ENCODE assay signal across 8 cellular contexts in the genomic region with DNA sequence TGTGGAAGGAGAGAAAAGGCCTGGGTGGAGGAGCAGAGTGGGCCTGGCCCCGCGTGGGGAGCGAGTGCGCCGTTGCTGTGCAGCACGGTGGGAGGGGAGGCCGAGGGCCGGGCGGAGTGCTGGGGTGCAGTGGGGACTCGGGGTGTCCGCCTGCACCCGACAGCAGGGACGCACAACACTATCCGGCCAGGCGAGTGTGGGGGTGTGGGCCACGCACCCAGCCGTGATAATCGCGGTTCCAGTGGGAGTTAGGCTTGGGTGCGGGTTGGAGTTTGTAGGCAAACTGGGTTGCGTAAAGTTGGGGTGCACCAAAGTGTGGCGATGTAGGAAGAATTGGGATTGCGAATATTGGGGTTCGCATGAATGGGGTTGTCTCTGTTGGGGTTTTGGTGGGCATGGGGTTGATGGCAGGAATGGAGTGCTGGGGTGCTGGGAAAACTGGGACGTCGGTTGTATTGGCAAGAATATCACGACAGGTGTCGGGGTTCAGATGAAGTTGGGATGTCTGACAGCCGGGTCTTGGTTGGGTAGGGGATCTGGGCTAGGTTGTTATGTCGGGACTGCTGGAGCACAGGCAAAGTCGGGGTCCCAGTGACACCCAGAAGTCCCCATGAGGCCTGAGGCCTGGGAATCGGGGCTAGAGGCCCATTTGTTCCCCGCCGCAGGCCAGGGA. TPM values are rescaled to one million over a fixed set of nuclear protein-coding genes. Genes with fewer than 3 reads are reported as not detected.
DNase-seq lines count a peak whose midpoint lies in the region; ATAC-seq and TF ChIP-seq lines count a peak whose summit lies in the region.

No MANE protein-coding gene starts in this region.

- H3K27ac Mint-ChIP-seq in H9: peak overlapping the region in 2 of 3 experiments; percentile 59 to 91; a peak in 5 of 7 replicates
- peak overlapping the region; percentile 85 for H3K27ac Mint-ChIP-seq in activated B cell treated with CpG ODN at 0.5 μM for 24 hours

- peaks cover 13% of the 10 kb centered on the region for H3K27me3 Mint-ChIP-seq in H9 (ENCODE audit: low read depth)
- H3K27me3 Mint-ChIP-seq in activated B cell treated with CpG ODN at 0.5 μM for 24 hours: no peaks in the 10 kb centered on the region

- H3K27me3 ChIP-seq in H9 (ENCODE audit: insufficient read depth, low read length) (no peaks in the 10 kb centered on the region), hepatocyte (no peaks in the 10 kb centered on the region), skeletal muscle satellite cell (ENCODE audit: control insufficient read depth, insufficient read depth, low read length) (no peaks in the 10 kb centered on the region)

- H3K4me1 ChIP-seq in H9 (ENCODE audit: insufficient read depth, low read length): peaks cover 4% of the 10 kb centered on the region; the same call in 1 of the 2 replicates
- H3K4me1 ChIP-seq in hepatocyte (ENCODE audit: insufficient read depth): peaks cover 53% of the 10 kb centered on the region
- peaks cover 77% of the 10 kb centered on the region for H3K4me1 ChIP-seq in skeletal muscle satellite cell (ENCODE audit: control insufficient read depth, insufficient read depth, low read length)

- H3K36me3 ChIP-seq in hepatocyte (replicated peaks; ENCODE audit: insufficient read depth, low read depth) (no peaks in the 10 kb centered on the region), skeletal muscle satellite cell (ENCODE audit: insufficient read depth, low read length) (peaks cover 29% of the 10 kb centered on the region)

- 100% methylated on average over 4 of the region's 34 CpGs for WGBS in H9 (ENCODE audit: extremely low coverage, insufficient read length, low lambda C conversion rate)
- WGBS in hepatocyte (ENCODE audit: low lambda C conversion rate, missing lambda C conversion rate): 64% methylated on average over 25 of the region's 34 CpGs

- H2BK12ac ChIP-seq in H9 (ENCODE audit: insufficient read length, low read depth, low read length): no peak overlapping the region

- H3K27ac ChIP-seq in H9 (ENCODE audit: insufficient read length, low read depth, low read length): no peak overlapping the region
- peak overlapping the region; percentile 69 for H3K27ac ChIP-seq in hepatocyte

- H3K56ac ChIP-seq in H9 (ENCODE audit: insufficient read length, low read depth, low read length): no peak overlapping the region

- no peak overlapping the region for H3K9ac ChIP-seq in H9 (ENCODE audit: extremely low read depth, insufficient read length, low read length)
- peak overlapping the region; percentile 43 for H3K9ac ChIP-seq in skeletal muscle satellite cell (ENCODE audit: low read depth, low read length)

- no peak overlapping the region for H2BK120ac ChIP-seq in H9 (ENCODE audit: low read depth, low read length, poor library complexity, severe bottlenecking)

- H3K14ac ChIP-seq in H9 (ENCODE audit: insufficient read depth, low read length): no peak overlapping the region

- H2BK15ac ChIP-seq in H9 (ENCODE audit: low read depth, low read length): no peak overlapping the region

- H2BK5ac ChIP-seq in H9 (ENCODE audit: insufficient read length, low read length): no peak overlapping the region

- H4K20me1 ChIP-seq in H9 (ENCODE audit: control insufficient read depth, insufficient read depth, insufficient read length): no peaks in the 10 kb centered on the region
- peaks cover 37% of the 10 kb centered on the region for H4K20me1 ChIP-seq in hepatocyte (ENCODE audit: insufficient read depth, poor library complexity, severe bottlenecking)

- H3K9me3 ChIP-seq in H9 (ENCODE audit: control insufficient read depth, low read depth, low read length) (no peaks in the 10 kb centered on the region), hepatocyte (ENCODE audit: low read depth) (no peaks in the 10 kb centered on the region), skeletal muscle satellite cell (replicated peaks; ENCODE audit: low read length) (no peaks in the 10 kb centered on the region)

- H4K5ac ChIP-seq in H9 (ENCODE audit: insufficient read length, low read depth, low read length): no peak overlapping the region

- no peak overlapping the region for H2AK5ac ChIP-seq in H9 (ENCODE audit: insufficient read length, low read length)

- ATAC-seq in activated B cell treated with CpG ODN at 0.5 μM for 24 hours (ENCODE audit: low read depth) (no peak), HG03457 (IDR thresholded peaks at IDR 0.05; ENCODE audit: unreplicated experiment) (no peak)

- in situ Hi-C loops in KBM-7 (cut with MboI; ENCODE audit: low pct_unique_long_range_greater_than_20kb, low sequenced_read_pairs): no loop called here

- no peaks in the 10 kb centered on the region for H3K9me2 ChIP-seq in hepatocyte (replicated peaks; ENCODE audit: insufficient read depth)

- H3K4me2 ChIP-seq in H9 (ENCODE audit: insufficient read depth, insufficient read length, low read length): no peak overlapping the region
- peak overlapping the region; percentile 66 for H3K4me2 ChIP-seq in hepatocyte
- peak overlapping the region; percentile 71 for H3K4me2 ChIP-seq in skeletal muscle satellite cell (ENCODE audit: low read length)

- POLR2A ChIA-PET in activated B cell treated with CpG ODN at 0.5 μM for 24 hours (lab: Charles Lee): interaction anchor here (0.6 to 11.5 kb wide), 83 partner anchors 9 to 1682 kb away, joined by 3 to 824 read pairs (median 5); partner anchors contain the start of genes ABCA7, ARHGAP45, ATP5F1D and C19orf25

- TF ChIP-seq CTCF in H9 (conservative IDR thresholded peaks at IDR 0.05): no peak
- no peak for TF ChIP-seq CTCF in activated B cell treated with CpG ODN at 0.5 μM for 24 hours (IDR thresholded peaks at IDR 0.05)
- no peak for TF ChIP-seq CTCF in hepatocyte (IDR thresholded peaks at IDR 0.05; ENCODE audit: poor library complexity)

- H3K79me2 ChIP-seq in H9 (ENCODE audit: insufficient read depth, low read length): peaks cover 4% of the 10 kb centered on the region; the same call in 1 of the 2 replicates
- H3K79me2 ChIP-seq in hepatocyte: peaks cover 58% of the 10 kb centered on the region

- no peaks in the 10 kb centered on the region for H3K9me3 Mint-ChIP-seq in H9
- H3K9me3 Mint-ChIP-seq in activated B cell treated with CpG ODN at 0.5 μM for 24 hours: no peaks in the 10 kb centered on the region

- no peak overlapping the region for H2AFZ ChIP-seq in H9 (ENCODE audit: low read length)
- no peak overlapping the region for H2AFZ ChIP-seq in hepatocyte

- H3T11ph ChIP-seq in H9 (ENCODE audit: low read length): no peak overlapping the region

- H3K4me1 Mint-ChIP-seq in H9: peaks cover 56 to 60% of the 10 kb centered on the region in 2 experiments
- peaks cover 79% of the 10 kb centered on the region for H3K4me1 Mint-ChIP-seq in activated B cell treated with CpG ODN at 0.5 μM for 24 hours

- no peak overlapping the region for H3K23ac ChIP-seq in H9 (ENCODE audit: insufficient read length, low read depth, low read length)

- H3K36me3 Mint-ChIP-seq in H9 (ENCODE audit: insufficient read depth in 1 of 3, low read depth in 3 of 3) (peaks cover 29 to 47% (median 36%) of the 10 kb centered on the region in 3 experiments), activated B cell treated with CpG ODN at 0.5 μM for 24 hours (ENCODE audit: low read depth) (peaks cover 36% of the 10 kb centered on the region)

- no peak overlapping the region for H4K8ac ChIP-seq in H9 (replicated peaks; ENCODE audit: insufficient read length, low read depth, low read length)

- no peak overlapping the region for H3K4ac ChIP-seq in H9 (ENCODE audit: low read depth, low read length)

- H3K23me2 ChIP-seq in H9 (ENCODE audit: insufficient read length, low read depth, low read length, poor library complexity, severe bottlenecking): peaks cover 17% of the 10 kb centered on the region

- H3K4me3 ChIP-seq in hepatocyte (no peak overlapping the region), skeletal muscle satellite cell (ENCODE audit: low read length) (no peak overlapping the region)

- H4K91ac ChIP-seq in H9 (ENCODE audit: insufficient read length, low read depth, low read length): no peak overlapping the region

- no peak overlapping the region for H2BK20ac ChIP-seq in H9 (ENCODE audit: low read depth, low read length, poor library complexity, severe bottlenecking)

- H3K4me3 Mint-ChIP-seq in H9 (peak overlapping the region; percentile 62 to 74), activated B cell treated with CpG ODN at 0.5 μM for 24 hours (peak overlapping the region; percentile 80)

- intact Hi-C loops in activated B cell treated with CpG ODN at 0.5 μM for 24 hours (cut with micrococcal nuclease): loop anchor here (1.0 to 2.0 kb wide), 3 partner anchors 7 to 472 kb away; partner anchors contain the start of genes DAZAP1 and PTBP1

- CTCF ChIA-PET in activated B cell treated with CpG ODN at 0.5 μM for 24 hours (lab: Charles Lee): interaction anchor here (2.5 to 9.8 kb wide), 2 partner anchors 22 to 26 kb away, joined by 10 to 540 read pairs; partner anchors contain the start of gene ATP5F1D

- DNase-seq in H9: no peak
- no peak for DNase-seq in activated B cell treated with CpG ODN at 0.5 μM for 24 hours
- DNase-seq in hepatocyte (ENCODE audit: low spot score): no peak
- DNase-seq in HPDE6-E6E7 (ENCODE audit: extremely low spot score): no peak
- no peak for DNase-seq in NCI-H1694 (lab: John Stamatoyannopoulos, UW)
- DNase-seq in KBM-7: no peak

- H3K18ac ChIP-seq in H9 (ENCODE audit: insufficient read length, low read depth, low read length): no peak overlapping the region

- peaks cover 9% of the 10 kb centered on the region for H3K79me1 ChIP-seq in H9 (ENCODE audit: insufficient read depth, low read depth, low read length, poor library complexity, severe bottlenecking)

RNA-seq across cellular contexts. Expression of gene CIRBP, which starts 0.6 kb away (rescaled TPM):
- 249 and 263 TPM in 2 replicates for total RNA-seq in H9 (2021)
- 399 and 400 TPM in 2 replicates for total RNA-seq in activated B cell treated with CpG ODN at 0.5 μM for 24 hours
- 212 and 361 TPM in 2 replicates for total RNA-seq in hepatocyte
- 202 and 261 TPM in 2 replicates for polyA plus RNA-seq in hepatocyte
- 165 and 205 TPM in 2 replicates for total RNA-seq in skeletal muscle satellite cell (2012; rRNA removed)

RNA-seq across cellular contexts. Expression of gene FAM174C, which starts 6.8 kb away (rescaled TPM):
- 56.4 and 63.0 TPM in 2 replicates for total RNA-seq in H9 (2021)
- total RNA-seq in activated B cell treated with CpG ODN at 0.5 μM for 24 hours: 47.9 and 52.0 TPM in 2 replicates
- total RNA-seq in hepatocyte: 25.5 TPM in 2 replicates
- polyA plus RNA-seq in hepatocyte: 79.9 and 89.5 TPM in 2 replicates
- total RNA-seq in skeletal muscle satellite cell (2012; rRNA removed): 36.5 and 60.9 TPM in 2 replicates

RNA-seq across cellular contexts. Expression of gene EFNA2, which starts 17.1 kb away (rescaled TPM):
- 14.3 TPM in 2 replicates for total RNA-seq in H9 (2021)
- total RNA-seq in activated B cell treated with CpG ODN at 0.5 μM for 24 hours: not detected in 2 replicates
- total RNA-seq in hepatocyte: 11.0 and 14.2 TPM in 2 replicates
- polyA plus RNA-seq in hepatocyte: 1.3 and 1.8 TPM in 2 replicates
- total RNA-seq in skeletal muscle satellite cell (2012; rRNA removed): 0.25 TPM in 1 of 2 replicates, not detected in the other

RNA-seq across cellular contexts. Expression of gene MIDN, which starts 20.1 kb away (rescaled TPM):
- total RNA-seq in H9 (2021) (286 and 300 TPM in 2 replicates), activated B cell treated with CpG ODN at 0.5 μM for 24 hours (64.5 and 68.4 TPM in 2 replicates), hepatocyte (28.7 and 30.1 TPM in 2 replicates)
- 94.6 and 98.4 TPM in 2 replicates for polyA plus RNA-seq in hepatocyte
- 21.3 and 31.0 TPM in 2 replicates for total RNA-seq in skeletal muscle satellite cell (2012; rRNA removed)

RNA-seq across cellular contexts. Expression of gene ATP5F1D, which starts 27.0 kb away (rescaled TPM):
- 179 and 191 TPM in 2 replicates for total RNA-seq in H9 (2021)
- 172 and 185 TPM in 2 replicates for total RNA-seq in activated B cell treated with CpG ODN at 0.5 μM for 24 hours
- total RNA-seq in hepatocyte: 54.0 and 64.1 TPM in 2 replicates
- polyA plus RNA-seq in hepatocyte: 291 and 297 TPM in 2 replicates
- total RNA-seq in skeletal muscle satellite cell (2012; rRNA removed): 33.9 and 42.1 TPM in 2 replicates

Comparison
In these comparisons a context has a peak if more than half of its experiments do, and no peak if none do; other contexts are left out.
1. RNA of gene EFNA2, which starts 17.1 kb away (total RNA-seq): 14.3 TPM in H9 and 11.0 to 14.2 TPM in hepatocyte; not detected in activated B cell treated with CpG ODN at 0.5 μM for 24 hours; every median in the first group is over 10 times any median in the second.